1 cellular context compared by ENCODE assay signal in genomic region chr11:101914737-101915426, GRCh38.
A peak's percentile ranks its signal among the peaks of the same experiment; 100 is the strongest.
TF ChIP-seq lines count a peak whose summit lies in the region.

CEP126 (plus strand) TSS chr11:101915010; CDS start chr11:101915285, 275 bp downstream.

TF ChIP-seq in HepG2, 621 proteins besides CTCF, POLR2A, EP300 and RAD21 (continued from another document and continues in another):
- TF ChIP-seq WIZ (CRISPR knock-in tag; IDR thresholded peaks at IDR 0.05), result peak; percentile 63; the same call in 1 of the 2 replicates
- no peak for TF ChIP-seq ZNF589 (CRISPR knock-in tag; conservative IDR thresholded peaks at IDR 0.05)
- TF ChIP-seq HNRNPH1 (optimal IDR thresholded peaks at IDR 0.05; ENCODE audit: low read depth, low read length), result no peak
- TF ChIP-seq DNMT3B (CRISPR knock-in tag; conservative IDR thresholded peaks at IDR 0.05), result 0 out of 2 replicates have a peak, but pooled peaks have one; percentile 23
- TF ChIP-seq ZMYM2 (CRISPR knock-in tag; IDR thresholded peaks at IDR 0.05), result peak; percentile 76; the same call in 1 of the 2 replicates
- TF ChIP-seq HDAC2 (CRISPR knock-in tag; IDR thresholded peaks at IDR 0.05), result peak; percentile 44
- no peak for TF ChIP-seq EZH2 (conservative IDR thresholded peaks at IDR 0.05; ENCODE audit: low read depth, low read length)
- 0 out of 2 replicates have a peak, but pooled peaks have one; percentile 64 for TF ChIP-seq ZNF136 (CRISPR knock-in tag; IDR thresholded peaks at IDR 0.05; ENCODE audit: low read depth)
- peak; percentile 80 for TF ChIP-seq MXD1 (CRISPR knock-in tag; IDR thresholded peaks at IDR 0.05)
- no peak; the same call in 1 of the 2 replicates for TF ChIP-seq NR2C2 (CRISPR knock-in tag; IDR thresholded peaks at IDR 0.05; ENCODE audit: borderline replicate concordance)
- no peak for TF ChIP-seq SOX13 (IDR thresholded peaks at IDR 0.05)
- TF ChIP-seq SOX13 (CRISPR knock-in tag; conservative IDR thresholded peaks at IDR 0.05 in 1 of 2, IDR thresholded peaks at IDR 0.05 in 1 of 2), result peak in 1 of 2 experiments; percentile 44; a peak in 1 of 4 replicates
- peak; percentile 75; the same call in 1 of the 2 replicates for TF ChIP-seq REPIN1 (CRISPR knock-in tag; IDR thresholded peaks at IDR 0.05; ENCODE audit: borderline replicate concordance, low read depth)
- TF ChIP-seq MEIS2 (CRISPR knock-in tag; IDR thresholded peaks at IDR 0.05), result peak; percentile 58
- TF ChIP-seq MXD4 (CRISPR knock-in tag; IDR thresholded peaks at IDR 0.05), result peak; percentile 90
- TF ChIP-seq FIP1L1 (IDR thresholded peaks at IDR 0.05; ENCODE audit: borderline replicate concordance, insufficient read depth, low read depth, low read length), result no peak
- TF ChIP-seq CEBPZ (IDR thresholded peaks at IDR 0.05; ENCODE audit: low read length), result no peak
- TF ChIP-seq JARID2 (CRISPR knock-in tag; IDR thresholded peaks at IDR 0.05; ENCODE audit: insufficient replicate concordance), result no peak
- 0 out of 2 replicates have a peak, but pooled peaks have one; percentile 25 for TF ChIP-seq RERE (CRISPR knock-in tag; IDR thresholded peaks at IDR 0.05; ENCODE audit: low read depth)
- TF ChIP-seq ATM (IDR thresholded peaks at IDR 0.05; ENCODE audit: borderline replicate concordance), result no peak
- TF ChIP-seq ERF (CRISPR knock-in tag; IDR thresholded peaks at IDR 0.05), result peak; percentile 46; the same call in 1 of the 2 replicates
- TF ChIP-seq TRIM22 (IDR thresholded peaks at IDR 0.05), result no peak
- no peak for TF ChIP-seq RFXANK (CRISPR knock-in tag; IDR thresholded peaks at IDR 0.05)
- TF ChIP-seq MYC (CRISPR knock-in tag; IDR thresholded peaks at IDR 0.05; ENCODE audit: borderline replicate concordance), result peak; percentile 78
- peak; percentile 55 for TF ChIP-seq AGO1 (IDR thresholded peaks at IDR 0.05; ENCODE audit: low read depth, low read length, poor library complexity, severe bottlenecking)
- TF ChIP-seq NFKB2 (CRISPR knock-in tag; IDR thresholded peaks at IDR 0.05; ENCODE audit: borderline replicate concordance), result peak; percentile 89; the same call in 1 of the 2 replicates
- no peak for TF ChIP-seq ZNF33A (CRISPR knock-in tag; IDR thresholded peaks at IDR 0.05; ENCODE audit: borderline replicate concordance)
- TF ChIP-seq HBP1 (CRISPR knock-in tag; IDR thresholded peaks at IDR 0.05; ENCODE audit: low read depth), result peak; percentile 61; the same call in 1 of the 2 replicates
- TF ChIP-seq ZXDC (CRISPR knock-in tag; IDR thresholded peaks at IDR 0.05), result no peak
- TF ChIP-seq ZNF564 (CRISPR knock-in tag; IDR thresholded peaks at IDR 0.05), result no peak
- TF ChIP-seq FOXA3 (CRISPR knock-in tag; IDR thresholded peaks at IDR 0.05), result peak; percentile 48; the same call in 1 of the 2 replicates
- no peak for TF ChIP-seq SRSF1 (optimal IDR thresholded peaks at IDR 0.05; ENCODE audit: low read depth, low read length)
- no peak for TF ChIP-seq ZNF282 (IDR thresholded peaks at IDR 0.05; ENCODE audit: partially characterized antibody)
- TF ChIP-seq KDM1A (CRISPR knock-in tag; IDR thresholded peaks at IDR 0.05), result no peak
- peak; percentile 51; the same call in 1 of the 2 replicates for TF ChIP-seq ZNF264 (CRISPR knock-in tag; IDR thresholded peaks at IDR 0.05)
- no peak for TF ChIP-seq LRRFIP1 (CRISPR knock-in tag; conservative IDR thresholded peaks at IDR 0.05)
- 0 out of 2 replicates have a peak, but pooled peaks have one; percentile 17 for TF ChIP-seq SP5 (CRISPR knock-in tag; IDR thresholded peaks at IDR 0.05; ENCODE audit: borderline replicate concordance, low read depth)
- 0 out of 2 replicates have a peak, but pooled peaks have one; percentile 36 for TF ChIP-seq HMG20A (CRISPR knock-in tag; IDR thresholded peaks at IDR 0.05; ENCODE audit: borderline replicate concordance)
- peak; percentile 58; the same call in 1 of the 2 replicates for TF ChIP-seq PCBP1 (IDR thresholded peaks at IDR 0.05; ENCODE audit: borderline replicate concordance, low read depth, low read length)
- 0 out of 2 replicates have a peak, but pooled peaks have one; percentile 15 for TF ChIP-seq HNF4A (CRISPR knock-in tag; IDR thresholded peaks at IDR 0.05)
- TF ChIP-seq TIGD3 (CRISPR knock-in tag; IDR thresholded peaks at IDR 0.05; ENCODE audit: borderline replicate concordance), result no peak
- TF ChIP-seq ZNF781 (CRISPR knock-in tag; IDR thresholded peaks at IDR 0.05; ENCODE audit: borderline replicate concordance, not compliant biosample characterization), result no peak
- TF ChIP-seq CENPBD1 (CRISPR knock-in tag; IDR thresholded peaks at IDR 0.05; ENCODE audit: borderline replicate concordance, low read depth), result 0 out of 2 replicates have a peak, but pooled peaks have one; percentile 33
